In the genomic region with DNA sequence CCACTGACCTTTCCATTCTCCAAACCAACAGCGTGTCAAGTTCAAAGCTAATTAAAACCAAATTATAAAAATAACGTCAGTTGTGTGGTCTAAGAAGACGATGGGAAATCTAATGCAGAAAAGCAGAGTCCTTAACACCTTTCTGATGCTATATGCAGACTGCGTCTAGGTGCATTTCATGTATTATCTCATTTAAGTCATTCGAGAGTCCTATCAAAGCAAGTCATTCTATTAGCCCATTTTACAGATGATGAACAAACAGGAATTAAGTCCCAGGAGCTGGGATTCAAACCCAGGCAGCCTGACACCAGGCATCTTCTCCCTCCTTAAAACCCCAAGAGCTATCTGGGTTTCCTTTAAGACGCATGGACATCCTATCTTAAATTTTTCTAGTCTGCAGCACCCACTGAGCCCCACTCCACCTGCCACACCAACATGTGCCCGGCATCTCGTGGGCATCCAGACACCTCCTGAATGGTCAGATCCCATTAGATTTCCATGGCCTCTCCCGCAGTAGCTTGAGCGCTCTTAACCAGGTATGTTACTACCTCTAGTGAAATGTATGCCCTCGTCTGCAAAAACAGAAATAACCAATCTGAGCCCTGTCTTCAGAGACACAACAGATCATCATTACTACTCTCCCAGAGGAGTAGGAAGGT, we compare ENCODE assay signal across 22 cellular contexts.
DNase-seq lines count a peak whose midpoint lies in the region; ATAC-seq and TF ChIP-seq lines count a peak whose summit lies in the region.
"Had no signal": no experiment of that assay in that cellular context is flagged by ENCODE, and none has a peak within 500 bp of the region (broad histone marks: within the 10 kb centered on the region; RNA-seq: fewer than 3 reads in every experiment).

No MANE protein-coding gene starts in this region.

- POLR2A ChIA-PET in activated CD4-positive, alpha-beta T cell treated with anti-CD3 and anti-CD28 coated beads, Interleukin-2, amount 10 ng/mL, durations not matched to agents 7 days and 5 days (lab: Charles Lee), result interaction anchor here (0.6 to 0.7 kb wide), 2 partner anchors 41 to 58 kb away, joined by 3 to 6 read pairs; no protein-coding TSS in a partner anchor
- POLR2A ChIA-PET in activated CD4-positive, alpha-beta T cell treated with anti-CD3 and anti-CD28 coated beads for 36 hours (lab: Charles Lee), result no interaction called here

- no peak for ATAC-seq in activated CD4-positive, alpha-beta T cell treated with anti-CD3 and anti-CD28 coated beads for 36 hours
- ATAC-seq in stimulated activated naive B cell treated with anti-CD40 and anti-IgM and Interleukin-4, amounts not matched to agents 10 μg/mL and 1 μg/mL and 100 μg/mL, for 72 hours (replicated peaks), result no peak
- no peak for ATAC-seq in HG02642 (IDR thresholded peaks at IDR 0.05; ENCODE audit: poor library complexity, unreplicated experiment)

- no peak for TF ChIP-seq CTCF in brain (conservative IDR thresholded peaks at IDR 0.05)

- peak overlapping the region; percentile 37 for H3K27ac ChIP-seq in muscle layer of colon (ENCODE audit: low read depth, low read length)

- H3K4me3 Mint-ChIP-seq in activated CD4-positive, alpha-beta T cell treated with anti-CD3 and anti-CD28 coated beads, Interleukin-2, amount 10 ng/mL, durations not matched to agents 7 days and 5 days, result no peak overlapping the region
- no peak overlapping the region for H3K4me3 Mint-ChIP-seq in activated CD4-positive, alpha-beta T cell treated with anti-CD3 and anti-CD28 coated beads for 36 hours
- H3K4me3 Mint-ChIP-seq in brain, result no peak overlapping the region
- H3K4me3 Mint-ChIP-seq in stimulated activated naive B cell treated with anti-CD40 and anti-IgM and Interleukin-4, amounts not matched to agents 10 μg/mL and 1 μg/mL and 100 μg/mL, for 72 hours, result no peak overlapping the region
- H3K4me3 Mint-ChIP-seq: CD8-positive, alpha-beta memory T cell; endodermal cell had no signal

- no peak for TF ChIP-seq POLR2A in erythroblast (IDR thresholded peaks at IDR 0.05; ENCODE audit: low read length)

- no peak overlapping the region for H3K4me3 ChIP-seq in muscle layer of colon (ENCODE audit: low read depth in 1 of 2, low read length in 2 of 2)
- H3K4me3 ChIP-seq: breast epithelium, MG63, stomach had no signal

- no peak for DNase-seq in activated CD4-positive, alpha-beta T cell treated with anti-CD3 and anti-CD28 coated beads, Interleukin-2, amount 10 ng/mL, durations not matched to agents 7 days and 5 days
- DNase-seq in activated CD4-positive, alpha-beta T cell treated with anti-CD3 and anti-CD28 coated beads for 36 hours, result no peak
- no peak for DNase-seq in stimulated activated naive B cell treated with anti-CD40 and anti-IgM and Interleukin-4, amounts not matched to agents 10 μg/mL and 1 μg/mL and 100 μg/mL, for 72 hours
- DNase-seq in NCI-H774 (lab: John Stamatoyannopoulos, UW) (no peak), erythroblast (lab: John Stamatoyannopoulos, UW) (no peak)
- DNase-seq: CD8-positive, alpha-beta memory T cell; cortex of kidney; endodermal cell; GF-D8; KBM-7; MG63; NCI-H1436 treated with DMSO at 0.1 percent for 48 hours; NCI-H2107; NCI-H446; occipital lobe; retina; stomach; trophoblast cell had no signal

- no peaks in the 10 kb centered on the region for H3K9me3 Mint-ChIP-seq in activated CD4-positive, alpha-beta T cell treated with anti-CD3 and anti-CD28 coated beads, Interleukin-2, amount 10 ng/mL, durations not matched to agents 7 days and 5 days
- H3K9me3 Mint-ChIP-seq in activated CD4-positive, alpha-beta T cell treated with anti-CD3 and anti-CD28 coated beads for 36 hours (ENCODE audit: low read depth), result no peaks in the 10 kb centered on the region
- H3K9me3 Mint-ChIP-seq in brain, result no peaks in the 10 kb centered on the region
- peaks cover 0 to 3% of the 10 kb centered on the region in 2 donors for H3K9me3 Mint-ChIP-seq in stimulated activated naive B cell treated with anti-CD40 and anti-IgM and Interleukin-4, amounts not matched to agents 10 μg/mL and 1 μg/mL and 100 μg/mL, for 72 hours
- H3K9me3 Mint-ChIP-seq: endodermal cell had no signal

- no peaks in the 10 kb centered on the region for H3K36me3 ChIP-seq in muscle layer of colon (ENCODE audit: insufficient read depth, low read length)
- H3K36me3 ChIP-seq: breast epithelium, MG63, stomach had no signal

- no peak overlapping the region for H3K9ac ChIP-seq in muscle layer of colon (ENCODE audit: low read length)

- H3K4me1 ChIP-seq in muscle layer of colon (ENCODE audit: insufficient read depth, low read length), result peaks cover 45% of the 10 kb centered on the region
- H3K4me1 ChIP-seq: breast epithelium had no signal

- no peaks in the 10 kb centered on the region for H3K36me3 Mint-ChIP-seq in activated CD4-positive, alpha-beta T cell treated with anti-CD3 and anti-CD28 coated beads, Interleukin-2, amount 10 ng/mL, durations not matched to agents 7 days and 5 days (ENCODE audit: low read depth)
- no peaks in the 10 kb centered on the region for H3K36me3 Mint-ChIP-seq in activated CD4-positive, alpha-beta T cell treated with anti-CD3 and anti-CD28 coated beads for 36 hours (ENCODE audit: low read depth)
- H3K36me3 Mint-ChIP-seq in brain, result peaks cover 36% of the 10 kb centered on the region
- peaks cover 0 to 5% of the 10 kb centered on the region in 2 donors for H3K36me3 Mint-ChIP-seq in stimulated activated naive B cell treated with anti-CD40 and anti-IgM and Interleukin-4, amounts not matched to agents 10 μg/mL and 1 μg/mL and 100 μg/mL, for 72 hours

- H3K9me3 ChIP-seq in muscle layer of colon (ENCODE audit: low read length), result no peaks in the 10 kb centered on the region
- H3K9me3 ChIP-seq: breast epithelium, MG63, stomach had no signal

- peak overlapping the region; percentile 42 for H3K27ac Mint-ChIP-seq in activated CD4-positive, alpha-beta T cell treated with anti-CD3 and anti-CD28 coated beads, Interleukin-2, amount 10 ng/mL, durations not matched to agents 7 days and 5 days
- no peak overlapping the region for H3K27ac Mint-ChIP-seq in activated CD4-positive, alpha-beta T cell treated with anti-CD3 and anti-CD28 coated beads for 36 hours
- H3K27ac Mint-ChIP-seq in brain, result peak overlapping the region in 3 of 5 experiments; percentile 12 to 88 (median 66)
- H3K27ac Mint-ChIP-seq in stimulated activated naive B cell treated with anti-CD40 and anti-IgM and Interleukin-4, amounts not matched to agents 10 μg/mL and 1 μg/mL and 100 μg/mL, for 72 hours, result peak overlapping the region; percentile 2
- H3K27ac Mint-ChIP-seq: endodermal cell had no signal

- CTCF ChIA-PET in activated CD4-positive, alpha-beta T cell treated with anti-CD3 and anti-CD28 coated beads, Interleukin-2, amount 10 ng/mL, durations not matched to agents 7 days and 5 days (lab: Charles Lee), result interaction anchor here (0.9 kb wide), 1 partner anchor 150 kb away, joined by 3 read pairs; no protein-coding TSS in a partner anchor
- CTCF ChIA-PET in activated CD4-positive, alpha-beta T cell treated with anti-CD3 and anti-CD28 coated beads for 36 hours (lab: Charles Lee), result interaction anchor here (0.6 to 1.9 kb wide), 3 partner anchors 12 to 446 kb away, joined by 3 to 7 read pairs (median 4); no protein-coding TSS in a partner anchor

- H3K4me1 Mint-ChIP-seq in activated CD4-positive, alpha-beta T cell treated with anti-CD3 and anti-CD28 coated beads, Interleukin-2, amount 10 ng/mL, durations not matched to agents 7 days and 5 days, result peaks cover 12% of the 10 kb centered on the region
- H3K4me1 Mint-ChIP-seq in activated CD4-positive, alpha-beta T cell treated with anti-CD3 and anti-CD28 coated beads for 36 hours, result peaks cover 3% of the 10 kb centered on the region
- H3K4me1 Mint-ChIP-seq in brain, result peaks cover 94% of the 10 kb centered on the region
- H3K4me1 Mint-ChIP-seq in stimulated activated naive B cell treated with anti-CD40 and anti-IgM and Interleukin-4, amounts not matched to agents 10 μg/mL and 1 μg/mL and 100 μg/mL, for 72 hours, result peaks cover 6 to 7% of the 10 kb centered on the region in 2 donors

- H3K27me3 Mint-ChIP-seq in activated CD4-positive, alpha-beta T cell treated with anti-CD3 and anti-CD28 coated beads, Interleukin-2, amount 10 ng/mL, durations not matched to agents 7 days and 5 days, result peaks cover 17% of the 10 kb centered on the region
- H3K27me3 Mint-ChIP-seq in activated CD4-positive, alpha-beta T cell treated with anti-CD3 and anti-CD28 coated beads for 36 hours, result no peaks in the 10 kb centered on the region
- H3K27me3 Mint-ChIP-seq in brain, result peaks cover 7% of the 10 kb centered on the region
- H3K27me3 Mint-ChIP-seq in stimulated activated naive B cell treated with anti-CD40 and anti-IgM and Interleukin-4, amounts not matched to agents 10 μg/mL and 1 μg/mL and 100 μg/mL, for 72 hours, result no peaks in the 10 kb centered on the region
- H3K27me3 Mint-ChIP-seq: CD8-positive, alpha-beta memory T cell had no signal

- intact Hi-C loops in activated CD4-positive, alpha-beta T cell treated with anti-CD3 and anti-CD28 coated beads for 36 hours (cut with DNase I, micrococcal nuclease), result no loop called here

- H3K27me3 ChIP-seq in muscle layer of colon (ENCODE audit: control insufficient read depth in 1 of 2, insufficient read depth in 2 of 2, low read length in 2 of 2), result no peaks in the 10 kb centered on the region
- H3K27me3 ChIP-seq: breast epithelium, MG63, stomach had no signal
